Comparison of ENCODE assay signal across 15 cellular contexts in genomic region chr20:368915-369314, GRCh38. TPM values are rescaled to one million over a fixed set of nuclear protein-coding genes. Genes with fewer than 3 reads are reported as not detected.
A peak's percentile ranks its signal among the peaks of the same experiment; 100 is the strongest.
DNase-seq lines count a peak whose midpoint lies in the region; ATAC-seq and TF ChIP-seq lines count a peak whose summit lies in the region.
"Had no signal": no experiment of that assay in that cellular context is flagged by ENCODE, and none has a peak within 500 bp of the region (broad histone marks: within the 10 kb centered on the region; RNA-seq: fewer than 3 reads in every experiment).

No MANE protein-coding gene starts in this region.

- H2BK5ac ChIP-seq in trophoblast cell (ENCODE audit: low read depth, low read length, poor library complexity), result no peak overlapping the region

- peaks cover 39% of the 10 kb centered on the region for H3K79me1 ChIP-seq in trophoblast cell (ENCODE audit: low read length)

- no peak overlapping the region for H3K4me3 ChIP-seq in trophoblast cell (ENCODE audit: low read depth, low read length)

- H3K23ac ChIP-seq in trophoblast cell (ENCODE audit: low read length), result no peak overlapping the region

- H3K4ac ChIP-seq in trophoblast cell (ENCODE audit: low read depth, low read length), result no peak overlapping the region

- DNase-seq in activated CD4-positive, alpha-beta T cell treated with anti-CD3 and anti-CD28 coated beads for 36 hours, result no peak
- no peak for DNase-seq in activated CD4-positive, alpha-beta T cell treated with anti-CD3 and anti-CD28 coated beads for 4 hours
- DNase-seq in Calu3 (no peak), trophoblast cell (no peak), foreskin keratinocyte (no peak)
- no peak for DNase-seq in stimulated activated naive CD8-positive, alpha-beta T cell treated with anti-CD3 and anti-CD28 coated beads, Interleukin-15, amount 100 ng/mL, for 72 hours
- DNase-seq: DMS79 treated with DMSO at 0.1 percent for 48 hours, NCI-H1092 treated with DMSO at 0.1 percent for 48 hours, NCI-H1694, NCI-H2107, NCI-H345, NCI-H748 treated with DMSO at 0.1 percent for 48 hours, SHP77 had no signal

- no peak overlapping the region for H3K4me2 ChIP-seq in trophoblast cell (ENCODE audit: low read length)

- H3K36me3 Mint-ChIP-seq in activated CD4-positive, alpha-beta T cell treated with anti-CD3 and anti-CD28 coated beads for 36 hours (ENCODE audit: low read depth), result no peaks in the 10 kb centered on the region
- H3K36me3 Mint-ChIP-seq in Calu3 (ENCODE audit: insufficient read depth, unreplicated experiment), result peaks cover 51% of the 10 kb centered on the region

- no peaks in the 10 kb centered on the region for H3K9me3 ChIP-seq in trophoblast cell (ENCODE audit: insufficient read depth, low read depth, low read length)

- no peak overlapping the region for H2BK12ac ChIP-seq in trophoblast cell (ENCODE audit: low read length)

- no peaks in the 10 kb centered on the region for H3K27me3 Mint-ChIP-seq in activated CD4-positive, alpha-beta T cell treated with anti-CD3 and anti-CD28 coated beads for 36 hours
- no peaks in the 10 kb centered on the region for H3K27me3 Mint-ChIP-seq in Calu3 (ENCODE audit: unreplicated experiment)
- H3K27me3 Mint-ChIP-seq in stimulated activated naive CD8-positive, alpha-beta T cell treated with anti-CD3 and anti-CD28 coated beads, Interleukin-15, amount 100 ng/mL, for 72 hours, result peaks cover 15% of the 10 kb centered on the region

- no peak overlapping the region for H2AFZ ChIP-seq in trophoblast cell (ENCODE audit: insufficient read depth, low read length, poor library complexity)

- POLR2A ChIA-PET in activated CD4-positive, alpha-beta T cell treated with anti-CD3 and anti-CD28 coated beads for 36 hours (lab: Charles Lee), result no interaction called here

- TF ChIP-seq CTCF in Calu3 (IDR thresholded peaks at IDR 0.05; ENCODE audit: unreplicated experiment) (no peak), VCaP (conservative IDR thresholded peaks at IDR 0.05) (no peak), foreskin keratinocyte (conservative IDR thresholded peaks at IDR 0.05) (no peak)

- H3K14ac ChIP-seq in trophoblast cell (ENCODE audit: low read length), result no peak overlapping the region

- intact Hi-C loops in activated CD4-positive, alpha-beta T cell treated with anti-CD3 and anti-CD28 coated beads for 36 hours (cut with DNase I, micrococcal nuclease), result no loop called here
- intact Hi-C loops in Calu3 (cut with micrococcal nuclease; ENCODE audit: unreplicated experiment), result no loop called here

- peak overlapping the region; percentile 10 for H4K91ac ChIP-seq in trophoblast cell (ENCODE audit: low read depth, low read length)

- no peak overlapping the region for H3K4me3 Mint-ChIP-seq in activated CD4-positive, alpha-beta T cell treated with anti-CD3 and anti-CD28 coated beads for 36 hours
- peak overlapping the region; percentile 36 for H3K4me3 Mint-ChIP-seq in Calu3 (ENCODE audit: low read depth, unreplicated experiment)
- H3K4me3 Mint-ChIP-seq in stimulated activated naive CD8-positive, alpha-beta T cell treated with anti-CD3 and anti-CD28 coated beads, Interleukin-15, amount 100 ng/mL, for 72 hours, result no peak overlapping the region

- peaks cover 44% of the 10 kb centered on the region for H3K4me1 Mint-ChIP-seq in activated CD4-positive, alpha-beta T cell treated with anti-CD3 and anti-CD28 coated beads for 36 hours
- H3K4me1 Mint-ChIP-seq in Calu3 (ENCODE audit: low read depth, unreplicated experiment), result peaks cover 80% of the 10 kb centered on the region
- H3K4me1 Mint-ChIP-seq in stimulated activated naive CD8-positive, alpha-beta T cell treated with anti-CD3 and anti-CD28 coated beads, Interleukin-15, amount 100 ng/mL, for 72 hours, result peaks cover 58% of the 10 kb centered on the region

- H2BK120ac ChIP-seq in trophoblast cell (ENCODE audit: insufficient read depth, low read length, poor library complexity), result no peak overlapping the region

- no peaks in the 10 kb centered on the region for H3K36me3 ChIP-seq in trophoblast cell (ENCODE audit: control insufficient read depth in 1 of 2, insufficient read depth in 2 of 2, low read length in 2 of 2)

- no CpG with 5 or more reads among the region's 4 CpGs for WGBS in trophoblast cell (ENCODE audit: extremely low coverage, insufficient coverage, insufficient read length)

- H3K4me1 ChIP-seq in trophoblast cell (ENCODE audit: control insufficient read depth in 1 of 2, insufficient read depth in 2 of 2, low read length in 2 of 2) (peaks cover 42 to 55% of the 10 kb centered on the region in 2 experiments), foreskin keratinocyte (peaks cover 33% of the 10 kb centered on the region)

- no peak overlapping the region for H3K9ac ChIP-seq in trophoblast cell (ENCODE audit: low read length)

- BruUV-seq in Calu3 (replicated peaks; lab: Mats Ljungman, UMichigan), result no TSS peak

- H4K8ac ChIP-seq in trophoblast cell (ENCODE audit: low read depth, low read length), result no peak overlapping the region

- no peak overlapping the region for H4K12ac ChIP-seq in trophoblast cell (ENCODE audit: low read depth, low read length)

- H3K79me2 ChIP-seq in trophoblast cell (ENCODE audit: control insufficient read depth, insufficient read depth, low read length, poor library complexity), result peaks cover 1% of the 10 kb centered on the region

- no peak for ATAC-seq in activated CD4-positive, alpha-beta T cell treated with anti-CD3 and anti-CD28 coated beads for 36 hours
- no peak for ATAC-seq in stimulated activated naive CD8-positive, alpha-beta T cell treated with anti-CD3 and anti-CD28 coated beads, Interleukin-15, amount 100 ng/mL, for 72 hours
- ATAC-seq in HG02852 (IDR thresholded peaks at IDR 0.05; ENCODE audit: unreplicated experiment) (no peak), foreskin keratinocyte (no peak)

- peak overlapping the region; percentile 99 for H3K27ac ChIP-seq in VCaP
- no peak overlapping the region for H3K27ac ChIP-seq in trophoblast cell (ENCODE audit: low read depth, low read length)
- no peak overlapping the region for H3K27ac ChIP-seq in foreskin keratinocyte

- peak overlapping the region; percentile 0 for H2AK5ac ChIP-seq in trophoblast cell (ENCODE audit: low read length)

- no peaks in the 10 kb centered on the region for H3K9me3 Mint-ChIP-seq in activated CD4-positive, alpha-beta T cell treated with anti-CD3 and anti-CD28 coated beads for 36 hours (ENCODE audit: low read depth)
- peaks cover 4% of the 10 kb centered on the region for H3K9me3 Mint-ChIP-seq in Calu3 (ENCODE audit: low read depth, unreplicated experiment)
- H3K9me3 Mint-ChIP-seq in stimulated activated naive CD8-positive, alpha-beta T cell treated with anti-CD3 and anti-CD28 coated beads, Interleukin-15, amount 100 ng/mL, for 72 hours, result no peaks in the 10 kb centered on the region

- no peaks in the 10 kb centered on the region for H3K27me3 ChIP-seq in trophoblast cell (ENCODE audit: insufficient read depth, low read length)
- H3K27me3 ChIP-seq in foreskin keratinocyte, result no peaks in the 10 kb centered on the region

- peak overlapping the region; percentile 40 for H3K27ac Mint-ChIP-seq in activated CD4-positive, alpha-beta T cell treated with anti-CD3 and anti-CD28 coated beads for 36 hours
- peak overlapping the region; percentile 97 for H3K27ac Mint-ChIP-seq in Calu3 (ENCODE audit: unreplicated experiment)
- H3K27ac Mint-ChIP-seq in stimulated activated naive CD8-positive, alpha-beta T cell treated with anti-CD3 and anti-CD28 coated beads, Interleukin-15, amount 100 ng/mL, for 72 hours, result peak overlapping the region in 1 of 2 donors; percentile 24

- CTCF ChIA-PET in activated CD4-positive, alpha-beta T cell treated with anti-CD3 and anti-CD28 coated beads for 36 hours (lab: Charles Lee), result interaction anchor here (1.4 kb wide), 1 partner anchor 128 kb away, joined by 5 read pairs; no protein-coding TSS in a partner anchor
- CTCF ChIA-PET in Calu3 (lab: Charles Lee), result interaction anchor here (0.7 kb wide), 1 partner anchor 95 kb away, joined by 4 read pairs; no protein-coding TSS in a partner anchor

- no peak overlapping the region for H3K18ac ChIP-seq in trophoblast cell (ENCODE audit: low read length)

RNA-seq across cellular contexts. Expression of gene TRIB3, which starts 11.6 kb away (rescaled TPM):
- total RNA-seq in activated CD4-positive, alpha-beta T cell treated with anti-CD3 and anti-CD28 coated beads for 36 hours, result 10 to 100 TPM; 60.9 to 63.0 TPM
- total RNA-seq in Calu3 (2022) (47.2 and 53.0 TPM in 2 replicates), foreskin keratinocyte (72.4 and 207 TPM in 2 replicates)
- polyA plus RNA-seq in trophoblast cell (2013), result 30.6 and 32.9 TPM in 2 replicates
- 74.9 and 203 TPM in 2 replicates for polyA plus RNA-seq in foreskin keratinocyte

RNA-seq across cellular contexts. Expression of gene NRSN2, which starts 22.0 kb away (rescaled TPM):
- 1 to 10 TPM; 5.2 to 7.5 TPM for total RNA-seq in activated CD4-positive, alpha-beta T cell treated with anti-CD3 and anti-CD28 coated beads for 36 hours
- 0.42 and 0.51 TPM in 2 replicates for total RNA-seq in Calu3 (2022)
- 26.5 and 26.8 TPM in 2 replicates for polyA plus RNA-seq in trophoblast cell (2013)
- 26.7 and 35.6 TPM in 2 replicates for total RNA-seq in foreskin keratinocyte
- polyA plus RNA-seq in foreskin keratinocyte, result 39.3 and 53.5 TPM in 2 replicates

RNA-seq across cellular contexts. Expression of gene RBCK1, which starts 39.2 kb away (rescaled TPM):
- total RNA-seq in activated CD4-positive, alpha-beta T cell treated with anti-CD3 and anti-CD28 coated beads for 36 hours, result 100 to 1,000 TPM; 130 to 149 TPM
- total RNA-seq in Calu3 (2022), result 142 and 144 TPM in 2 replicates
- 48.6 and 50.5 TPM in 2 replicates for polyA plus RNA-seq in trophoblast cell (2013)
- 81.2 and 198 TPM in 2 replicates for total RNA-seq in foreskin keratinocyte
- 115 and 292 TPM in 2 replicates for polyA plus RNA-seq in foreskin keratinocyte

RNA-seq across cellular contexts. Expression of gene SOX12, which starts 43.6 kb away (rescaled TPM):
- 1 to 10 TPM; 8.1 to 8.5 TPM for total RNA-seq in activated CD4-positive, alpha-beta T cell treated with anti-CD3 and anti-CD28 coated beads for 36 hours
- total RNA-seq in Calu3 (2022) (13.6 and 14.5 TPM in 2 replicates), foreskin keratinocyte (4.7 and 5.1 TPM in 2 replicates)
- 15.3 and 15.5 TPM in 2 replicates for polyA plus RNA-seq in trophoblast cell (2013)
- 7.1 and 8.2 TPM in 2 replicates for polyA plus RNA-seq in foreskin keratinocyte
